Comparison of ENCODE assay signal across 10 cellular contexts in the genomic region with DNA sequence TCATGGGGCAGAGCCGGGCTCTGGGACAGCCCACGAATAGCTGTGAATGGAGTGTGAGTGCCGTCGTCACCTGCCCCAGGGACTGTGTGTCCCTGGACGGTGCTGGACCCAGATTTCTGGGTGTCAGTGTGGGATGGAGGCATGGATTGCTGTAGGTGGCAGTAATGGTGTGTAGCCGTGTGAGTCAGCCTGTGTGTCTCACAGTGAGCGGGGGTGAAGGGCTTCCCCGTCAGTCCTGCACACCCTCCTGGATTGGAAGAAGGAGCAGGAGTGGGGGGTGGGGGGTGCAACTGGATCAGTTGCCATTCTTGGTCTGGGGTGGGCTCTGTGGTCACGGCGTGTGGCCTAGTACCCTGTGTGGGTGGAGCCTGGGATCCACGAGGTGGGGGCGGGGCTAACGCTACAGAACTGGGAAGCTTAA. TPM values are rescaled to one million over a fixed set of nuclear protein-coding genes. Genes with fewer than 3 reads are reported as not detected.
DNase-seq lines count a peak whose midpoint lies in the region; ATAC-seq and TF ChIP-seq lines count a peak whose summit lies in the region.
"Had no signal": no experiment of that assay in that cellular context is flagged by ENCODE, and none has a peak within 500 bp of the region (broad histone marks: within the 10 kb centered on the region; RNA-seq: fewer than 3 reads in every experiment).

No MANE protein-coding gene starts in this region.

- peak overlapping the region; percentile 48 for H3K4me2 ChIP-seq in H9 (ENCODE audit: insufficient read depth, insufficient read length, low read length)

- H3K27me3 Mint-ChIP-seq in H9 (ENCODE audit: low read depth), result peaks cover 38% of the 10 kb centered on the region
- peaks cover 32% of the 10 kb centered on the region for H3K27me3 Mint-ChIP-seq in activated T-helper 1 cell treated with anti-CD3 and anti-CD28 coated beads, Interleukin-12 subunit alpha, Interleukin-12 subunit beta, Interleukin-2, Interleukin-4 antibody, amounts not matched to agents 30 ng/mL and 10 ng/mL and 1 ng/mL, durations not matched to agents 14 hours and 24 hours and 36 hours (ENCODE audit: insufficient read depth)

- peaks cover 2 to 18% (median 7%) of the 10 kb centered on the region in 3 experiments; a peak in 5 of 7 replicates for H3K36me3 Mint-ChIP-seq in H9 (ENCODE audit: insufficient read depth in 1 of 3, low read depth in 3 of 3)
- H3K36me3 Mint-ChIP-seq in activated T-helper 1 cell treated with anti-CD3 and anti-CD28 coated beads, Interleukin-12 subunit alpha, Interleukin-12 subunit beta, Interleukin-2, Interleukin-4 antibody, amounts not matched to agents 30 ng/mL and 10 ng/mL and 1 ng/mL, durations not matched to agents 14 hours and 24 hours and 36 hours (ENCODE audit: low read depth), result peaks cover 2% of the 10 kb centered on the region

- no peaks in the 10 kb centered on the region for H3K36me3 ChIP-seq in BJ (ENCODE audit: control insufficient read depth, insufficient read depth, low read length)
- no peaks in the 10 kb centered on the region for H3K36me3 ChIP-seq in thyroid gland

- H3K9me3 ChIP-seq in H9 (ENCODE audit: control insufficient read depth, low read depth, low read length) (no peaks in the 10 kb centered on the region), thyroid gland (no peaks in the 10 kb centered on the region)

- WGBS in H9 (ENCODE audit: extremely low coverage, insufficient read length, low lambda C conversion rate), result no CpG with 5 or more reads among the region's 13 CpGs
- WGBS in thyroid gland, 2 donors, result 38 to 43% methylated on average over 13 of the region's 13 CpGs

- H3K27ac ChIP-seq in H9 (ENCODE audit: insufficient read length, low read depth, low read length), result no peak overlapping the region
- H3K27ac ChIP-seq in layer of hippocampus (ENCODE audit: low read depth, low read length), result peak overlapping the region; percentile 43
- H3K27ac ChIP-seq in thyroid gland, result no peak overlapping the region

- peak overlapping the region; percentile 62 for H2AK5ac ChIP-seq in H9 (ENCODE audit: insufficient read length, low read length)

- H3K14ac ChIP-seq in H9 (ENCODE audit: insufficient read depth, low read length), result peak overlapping the region; percentile 81

- peaks cover 3% of the 10 kb centered on the region; the same call in 1 of the 2 replicates for H3K4me1 ChIP-seq in H9 (ENCODE audit: insufficient read depth, low read length)
- peaks cover 5 to 31% of the 10 kb centered on the region in 2 donors for H3K4me1 ChIP-seq in thyroid gland

- peak overlapping the region; percentile 36 for H3K56ac ChIP-seq in H9 (ENCODE audit: insufficient read length, low read depth, low read length)

- CTCF ChIA-PET in BJ (lab: Yijun Ruan, JAX), result interaction anchor here (0.6 to 2.9 kb wide), 9 partner anchors 9 to 302 kb away, joined by 3 to 16 read pairs (median 3); no protein-coding TSS in a partner anchor

- H3K4me3 ChIP-seq in BJ (ENCODE audit: low read depth, low read length) (0 out of 2 replicates have a peak overlapping the region, but pooled peaks have one; percentile 10), thyroid gland (replicated peaks in 1 of 3) (no peak overlapping the region)

- no peak overlapping the region for H3T11ph ChIP-seq in H9 (ENCODE audit: low read length)

- H3K27me3 ChIP-seq in BJ (ENCODE audit: control insufficient read depth, insufficient read depth, low read length) (no peaks in the 10 kb centered on the region), H9 (ENCODE audit: insufficient read depth, low read length) (no peaks in the 10 kb centered on the region; the same call in 1 of the 2 replicates), layer of hippocampus (ENCODE audit: control insufficient read depth, insufficient read depth, low read length) (no peaks in the 10 kb centered on the region), thyroid gland (no peaks in the 10 kb centered on the region)

- DNase-seq in BJ (ENCODE audit: low read depth) (no peak), H9 (no peak), thyroid gland (no peak)
- no peak for DNase-seq in activated T-helper 1 cell treated with anti-CD3 and anti-CD28 coated beads, Interleukin-12 subunit alpha, Interleukin-12 subunit beta, Interleukin-2, Interleukin-4 antibody, amounts not matched to agents 30 ng/mL and 10 ng/mL and 1 ng/mL, durations not matched to agents 14 hours and 24 hours and 36 hours (ENCODE audit: low spot score)
- no peak for DNase-seq in stimulated activated CD4-positive, alpha-beta T cell treated with anti-CD3 and anti-CD28 coated beads, Interleukin-4, amount 100 ng/mL, for 4 hours
- DNase-seq: foreskin melanocyte; naive thymus-derived CD4-positive, alpha-beta T cell had no signal

- peak overlapping the region in 1 of 2 experiments; percentile 57; a peak in 2 of 5 replicates for H3K4me3 Mint-ChIP-seq in H9
- no peak overlapping the region for H3K4me3 Mint-ChIP-seq in activated T-helper 1 cell treated with anti-CD3 and anti-CD28 coated beads, Interleukin-12 subunit alpha, Interleukin-12 subunit beta, Interleukin-2, Interleukin-4 antibody, amounts not matched to agents 30 ng/mL and 10 ng/mL and 1 ng/mL, durations not matched to agents 14 hours and 24 hours and 36 hours

- H3K79me2 ChIP-seq in H9 (ENCODE audit: insufficient read depth, low read length), result no peaks in the 10 kb centered on the region

- H3K23ac ChIP-seq in H9 (ENCODE audit: insufficient read length, low read depth, low read length), result no peak overlapping the region

- H2BK120ac ChIP-seq in H9 (ENCODE audit: low read depth, low read length, poor library complexity, severe bottlenecking), result no peak overlapping the region

- H2BK20ac ChIP-seq in H9 (ENCODE audit: low read depth, low read length, poor library complexity, severe bottlenecking), result no peak overlapping the region

- ATAC-seq in GM19463 (IDR thresholded peaks at IDR 0.05; ENCODE audit: unreplicated experiment), result no peak
- no peak for ATAC-seq in HG03280 (IDR thresholded peaks at IDR 0.05; ENCODE audit: unreplicated experiment)
- ATAC-seq: naive thymus-derived CD4-positive, alpha-beta T cell had no signal

- no peak overlapping the region for H2AFZ ChIP-seq in H9 (ENCODE audit: low read length)

- no peak overlapping the region for H4K5ac ChIP-seq in H9 (ENCODE audit: insufficient read length, low read depth, low read length)

- no peak overlapping the region for H2BK12ac ChIP-seq in H9 (ENCODE audit: insufficient read length, low read depth, low read length)

- H3K27ac Mint-ChIP-seq in H9, result peak overlapping the region in 2 of 3 experiments; percentile 21 to 61; a peak in 3 of 7 replicates
- H3K27ac Mint-ChIP-seq in activated T-helper 1 cell treated with anti-CD3 and anti-CD28 coated beads, Interleukin-12 subunit alpha, Interleukin-12 subunit beta, Interleukin-2, Interleukin-4 antibody, amounts not matched to agents 30 ng/mL and 10 ng/mL and 1 ng/mL, durations not matched to agents 14 hours and 24 hours and 36 hours, result peak overlapping the region; percentile 66

- no peak overlapping the region; the same call in 1 of the 2 replicates for H3K4ac ChIP-seq in H9 (ENCODE audit: low read depth, low read length)

- peaks cover 17% of the 10 kb centered on the region for H3K23me2 ChIP-seq in H9 (ENCODE audit: insufficient read length, low read depth, low read length, poor library complexity, severe bottlenecking)

- intact Hi-C loops in activated T-helper 1 cell treated with anti-CD3 and anti-CD28 coated beads, Interleukin-12 subunit alpha, Interleukin-12 subunit beta, Interleukin-2, Interleukin-4 antibody, amounts not matched to agents 30 ng/mL and 10 ng/mL and 1 ng/mL, durations not matched to agents 14 hours and 24 hours and 36 hours (cut with micrococcal nuclease), result no loop called here
- intact Hi-C loops in thyroid gland (cut with DNase I), result loop anchor here (5.0 to 10.0 kb wide), 2 partner anchors 67 to 130 kb away; a partner anchor contains a TSS

- no peak overlapping the region for H3K9ac ChIP-seq in H9 (ENCODE audit: extremely low read depth, insufficient read length, low read length)

- no peak for TF ChIP-seq POLR2A in thyroid gland (IDR thresholded peaks at IDR 0.05)

- peaks cover 18 to 38% of the 10 kb centered on the region in 2 experiments for H3K4me1 Mint-ChIP-seq in H9
- H3K4me1 Mint-ChIP-seq in activated T-helper 1 cell treated with anti-CD3 and anti-CD28 coated beads, Interleukin-12 subunit alpha, Interleukin-12 subunit beta, Interleukin-2, Interleukin-4 antibody, amounts not matched to agents 30 ng/mL and 10 ng/mL and 1 ng/mL, durations not matched to agents 14 hours and 24 hours and 36 hours (ENCODE audit: low read depth), result peaks cover 32% of the 10 kb centered on the region

- H2BK15ac ChIP-seq in H9 (ENCODE audit: low read depth, low read length), result peak overlapping the region; percentile 95; the same call in 1 of the 2 replicates

- no peak overlapping the region for H4K8ac ChIP-seq in H9 (replicated peaks; ENCODE audit: insufficient read length, low read depth, low read length)

- H3K79me1 ChIP-seq in H9 (ENCODE audit: insufficient read depth, low read depth, low read length, poor library complexity, severe bottlenecking), result no peaks in the 10 kb centered on the region

- no peak overlapping the region for H4K91ac ChIP-seq in H9 (ENCODE audit: insufficient read length, low read depth, low read length)

- H4K20me1 ChIP-seq in H9 (ENCODE audit: control insufficient read depth, insufficient read depth, insufficient read length), result no peaks in the 10 kb centered on the region

- H3K18ac ChIP-seq in H9 (ENCODE audit: insufficient read length, low read depth, low read length), result peak overlapping the region; percentile 82

- TF ChIP-seq CTCF in BJ (IDR thresholded peaks at IDR 0.05; ENCODE audit: insufficient read depth, low read depth, low read length) (peak; percentile 33; the same call in 1 of the 2 replicates), H9 (conservative IDR thresholded peaks at IDR 0.05) (no peak), thyroid gland (IDR thresholded peaks at IDR 0.05) (no peak)

- no peak overlapping the region for H2BK5ac ChIP-seq in H9 (ENCODE audit: insufficient read length, low read length)

- no peaks in the 10 kb centered on the region for H3K9me3 Mint-ChIP-seq in H9
- H3K9me3 Mint-ChIP-seq in activated T-helper 1 cell treated with anti-CD3 and anti-CD28 coated beads, Interleukin-12 subunit alpha, Interleukin-12 subunit beta, Interleukin-2, Interleukin-4 antibody, amounts not matched to agents 30 ng/mL and 10 ng/mL and 1 ng/mL, durations not matched to agents 14 hours and 24 hours and 36 hours, result no peaks in the 10 kb centered on the region

- POLR2A ChIA-PET in BJ (lab: Charles Lee), result no interaction called here

RNA-seq across cellular contexts. Expression of a gene that starts 6.5 kb away (rescaled TPM):
- 8.9 and 14.5 TPM in 2 replicates for polyA plus RNA-seq in BJ (2011; rRNA removed)
- polyA minus RNA-seq in BJ (2011; rRNA and poly(A)+ RNA removed), result 10.4 and 20.3 TPM in 2 replicates
- total RNA-seq in H9 (2021) (115 and 129 TPM in 2 replicates), thyroid gland (100 to 1,000 TPM; 134 to 276 (median 196) TPM)
- 107 and 116 TPM in 2 replicates for total RNA-seq in activated T-helper 1 cell treated with anti-CD3 and anti-CD28 coated beads, Interleukin-12 subunit alpha, Interleukin-12 subunit beta, Interleukin-2, Interleukin-4 antibody, amounts not matched to agents 30 ng/mL and 10 ng/mL and 1 ng/mL, durations not matched to agents 14 hours and 24 hours and 36 hours

RNA-seq across cellular contexts. Expression of a gene that starts 18.0 kb away (rescaled TPM):
- 35.5 and 59.0 TPM in 2 replicates for polyA plus RNA-seq in BJ (2011; rRNA removed)
- polyA minus RNA-seq in BJ (2011; rRNA and poly(A)+ RNA removed), result 46.6 and 74.8 TPM in 2 replicates
- total RNA-seq in H9 (2021), result 90.9 and 92.9 TPM in 2 replicates
- 102 and 113 TPM in 2 replicates for total RNA-seq in activated T-helper 1 cell treated with anti-CD3 and anti-CD28 coated beads, Interleukin-12 subunit alpha, Interleukin-12 subunit beta, Interleukin-2, Interleukin-4 antibody, amounts not matched to agents 30 ng/mL and 10 ng/mL and 1 ng/mL, durations not matched to agents 14 hours and 24 hours and 36 hours
- total RNA-seq in thyroid gland, result 10 to 100 TPM; 33.3 to 52.1 (median 42.9) TPM
